Comparison of ENCODE assay signal across 18 cellular contexts in the genomic region with DNA sequence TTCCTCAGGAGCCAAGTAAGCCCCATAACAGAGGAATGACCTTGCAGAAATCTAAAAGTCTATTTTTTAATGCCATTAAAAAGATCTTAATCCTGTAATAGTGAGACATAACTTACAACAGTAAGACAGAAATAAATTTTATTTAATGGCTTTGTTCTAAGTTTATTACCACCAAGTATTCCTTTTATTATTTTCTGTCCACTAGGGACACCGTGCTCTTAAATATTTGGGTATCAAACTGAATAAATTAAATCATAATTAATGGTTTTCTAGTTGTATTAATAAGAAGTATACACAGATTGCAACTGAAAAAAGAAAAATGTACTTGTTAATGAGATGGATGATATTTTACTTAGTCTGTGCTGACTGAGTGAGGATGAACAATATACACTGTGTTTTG. TPM values are rescaled to one million over a fixed set of nuclear protein-coding genes. Genes with fewer than 3 reads are reported as not detected.
DNase-seq lines count a peak whose midpoint lies in the region; ATAC-seq and TF ChIP-seq lines count a peak whose summit lies in the region.
"Had no signal": no experiment of that assay in that cellular context is flagged by ENCODE, and none has a peak within 500 bp of the region (broad histone marks: within the 10 kb centered on the region; RNA-seq: fewer than 3 reads in every experiment).

No MANE protein-coding gene starts in this region.

- H4K20me1 ChIP-seq in IMR-90 (ENCODE audit: insufficient read depth, low read length) = no peaks in the 10 kb centered on the region

- no peak overlapping the region for H2BK5ac ChIP-seq in IMR-90 (ENCODE audit: low read depth, low read length, poor library complexity, severe bottlenecking)

- peaks cover 13% of the 10 kb centered on the region for H3K27me3 ChIP-seq in IMR-90 (ENCODE audit: control insufficient read depth, insufficient read depth, low read length)
- H3K27me3 ChIP-seq in brain microvascular endothelial cell (replicated peaks) = no peaks in the 10 kb centered on the region
- H3K27me3 ChIP-seq: transverse colon had no signal

- H3K27ac ChIP-seq in C4-2B (no peak overlapping the region), IMR-90 (ENCODE audit: insufficient read depth, low read length) (no peak overlapping the region), brain microvascular endothelial cell (no peak overlapping the region)
- H3K27ac ChIP-seq: left ventricle myocardium inferior, SK-N-MC, transverse colon had no signal

- peak overlapping the region in 1 of 3 experiments; percentile 40 for H3K27ac Mint-ChIP-seq in nephron
- no peak overlapping the region for H3K27ac Mint-ChIP-seq in activated naive CD4-positive, alpha-beta T cell treated with anti-CD3 and anti-CD28 coated beads, Interleukin-2, amount 50 U/mL, for 72 hours
- H3K27ac Mint-ChIP-seq: dendritic cell treated with granulocyte-macrophage colony-stimulating factor and Interleukin-4, amounts not matched to agents 40 ng/mL and 50 ng/mL, for 4 days; naive thymus-derived CD4-positive, alpha-beta T cell had no signal

- no peaks in the 10 kb centered on the region for H3K36me3 Mint-ChIP-seq in nephron (ENCODE audit: low read depth)
- H3K36me3 Mint-ChIP-seq in activated naive CD4-positive, alpha-beta T cell treated with anti-CD3 and anti-CD28 coated beads, Interleukin-2, amount 50 U/mL, for 72 hours = peaks cover 6% of the 10 kb centered on the region in 2 donors
- H3K36me3 Mint-ChIP-seq: naive thymus-derived CD4-positive, alpha-beta T cell; WTC11 had no signal

- WGBS in IMR-90 (ENCODE audit: extremely low coverage in 2 of 2, insufficient read length in 1 of 2), 2 experiments = no CpG with 5 or more reads among the region's 1 CpG

- H3K9me1 ChIP-seq in IMR-90 (ENCODE audit: insufficient read depth, low read length) = 0 out of 2 replicates have a peak, but pooled peaks cover 3% of the 10 kb centered on the region

- peak; percentile 35 for TF ChIP-seq CTCF in C4-2B (conservative IDR thresholded peaks at IDR 0.05)
- 0 out of 2 replicates have a peak, but pooled peaks have one; percentile 4 for TF ChIP-seq CTCF in IMR-90 (conservative IDR thresholded peaks at IDR 0.05; ENCODE audit: low read depth, low read length)
- peak; percentile 12 for TF ChIP-seq CTCF in brain microvascular endothelial cell (IDR thresholded peaks at IDR 0.05; ENCODE audit: low read depth, low read length, missing control alignments)
- TF ChIP-seq CTCF in nephron (IDR thresholded peaks at IDR 0.05; ENCODE audit: unreplicated experiment in 3 of 3) = peak in 2 of 3 experiments; percentile 27 to 30

- no peak overlapping the region for H2AK5ac ChIP-seq in IMR-90 (ENCODE audit: low read depth, low read length)

- TF ChIP-seq RAD21 in IMR-90 (IDR thresholded peaks at IDR 0.05; ENCODE audit: low read length) = no peak

- H2BK20ac ChIP-seq in IMR-90 (ENCODE audit: low read depth, low read length) = no peak overlapping the region

- no peak overlapping the region for H2BK120ac ChIP-seq in IMR-90 (ENCODE audit: low read depth, low read length)

- H2AK9ac ChIP-seq in IMR-90 (replicated peaks; ENCODE audit: low read depth, low read length, poor library complexity) = no peak overlapping the region

- H3K4me3 ChIP-seq in IMR-90 (ENCODE audit: insufficient read depth, low read depth, low read length) (no peak overlapping the region), brain microvascular endothelial cell (ENCODE audit: low read depth, low read length) (no peak overlapping the region)
- H3K4me3 ChIP-seq: left ventricle myocardium inferior, SK-N-MC, transverse colon had no signal

- H3K9me3 Mint-ChIP-seq in nephron = no peaks in the 10 kb centered on the region
- no peaks in the 10 kb centered on the region for H3K9me3 Mint-ChIP-seq in activated naive CD4-positive, alpha-beta T cell treated with anti-CD3 and anti-CD28 coated beads, Interleukin-2, amount 50 U/mL, for 72 hours
- H3K9me3 Mint-ChIP-seq: dendritic cell treated with granulocyte-macrophage colony-stimulating factor and Interleukin-4, amounts not matched to agents 40 ng/mL and 50 ng/mL, for 4 days; WTC11 had no signal

- in situ Hi-C loops in IMR-90 (cut with MboI; ENCODE audit: low sequenced_read_pairs) (no loop called here), brain microvascular endothelial cell (cut with HindIII; ENCODE audit: low pct_ligation_motif_present, low sequenced_read_pairs) (no loop called here)

- no peak overlapping the region for H3K56ac ChIP-seq in IMR-90 (ENCODE audit: extremely low read depth, insufficient read depth, low read length)

- no peak overlapping the region for H4K8ac ChIP-seq in IMR-90 (ENCODE audit: low read depth in 2 of 2, low read length in 2 of 2)

- H3K36me3 ChIP-seq in IMR-90 (ENCODE audit: control insufficient read depth, insufficient read depth, low read length) (no peaks in the 10 kb centered on the region), brain microvascular endothelial cell (replicated peaks) (no peaks in the 10 kb centered on the region)
- H3K36me3 ChIP-seq: left ventricle myocardium inferior, transverse colon had no signal

- no peak for DNase-seq in IMR-90
- no peak for DNase-seq in brain microvascular endothelial cell
- DNase-seq in stimulated activated CD4-positive, alpha-beta T cell treated with anti-CD3 and anti-CD28 coated beads, Interleukin-2, amount 100 ng/mL, for 24 hours = no peak
- DNase-seq in activated naive CD4-positive, alpha-beta T cell treated with anti-CD3 and anti-CD28 coated beads, Interleukin-2, amount 50 U/mL, for 72 hours (ENCODE audit: low spot score in 2 of 2) = no peak
- DNase-seq: activated effector memory CD4-positive, alpha-beta T cell treated with Interleukin-2 at 50 U/mL for 16 hours; H7; left ventricle myocardium inferior; naive thymus-derived CD4-positive, alpha-beta T cell; NCI-H1417 treated with DMSO at 0.1 percent for 48 hours; NCI-H2227 treated with DMSO at 0.1 percent for 48 hours; transverse colon had no signal

- peak overlapping the region; percentile 43 to 94 (median 87) for H3K4me3 Mint-ChIP-seq in nephron
- H3K4me3 Mint-ChIP-seq: dendritic cell treated with granulocyte-macrophage colony-stimulating factor and Interleukin-4, amounts not matched to agents 40 ng/mL and 50 ng/mL, for 4 days had no signal

- H3K9ac ChIP-seq in IMR-90 (ENCODE audit: low read depth, low read length) = no peak overlapping the region

- no peak overlapping the region for H4K5ac ChIP-seq in IMR-90 (ENCODE audit: low read depth, low read length)

- H3K4me2 ChIP-seq in IMR-90 (ENCODE audit: low read depth, low read length) = no peak overlapping the region

- peaks cover 4% of the 10 kb centered on the region for H3K27me3 Mint-ChIP-seq in nephron (ENCODE audit: low read depth)

- no TSS peak for BruUV-seq in IMR-90 (replicated peaks; lab: Mats Ljungman, UMichigan)

- TF ChIP-seq POLR2A in IMR-90 (IDR thresholded peaks at IDR 0.05; ENCODE audit: low read depth, low read length) = no peak

- CTCF ChIA-PET in IMR-90 (lab: Yijun Ruan, JAX) = no interaction called here

- no peak overlapping the region for H3K4ac ChIP-seq in IMR-90 (ENCODE audit: low read depth, low read length)

- POLR2A ChIA-PET in IMR-90 (lab: Charles Lee; ENCODE audit: unreplicated experiment) = no interaction called here

- ATAC-seq in IMR-90 (ENCODE audit: low read depth) (no peak), HG02763 (IDR thresholded peaks at IDR 0.05; ENCODE audit: unreplicated experiment) (no peak), HG03354 (IDR thresholded peaks at IDR 0.05; ENCODE audit: poor library complexity, severe bottlenecking, unreplicated experiment) (no peak)
- no peak for ATAC-seq in activated naive CD4-positive, alpha-beta T cell treated with anti-CD3 and anti-CD28 coated beads, Interleukin-2, amount 50 U/mL, for 72 hours
- ATAC-seq: naive thymus-derived CD4-positive, alpha-beta T cell; WTC11 had no signal

- dilution Hi-C loops in IMR-90 (cut with HindIII; ENCODE audit: low sequenced_read_pairs, unreplicated experiment) = no loop called here

- no peak overlapping the region for H3K18ac ChIP-seq in IMR-90 (ENCODE audit: low read depth, low read length)

- no peak overlapping the region for H3K23ac ChIP-seq in IMR-90 (ENCODE audit: low read depth, low read length)

- H3K4me1 Mint-ChIP-seq in nephron = peaks cover 15% of the 10 kb centered on the region

- no peaks in the 10 kb centered on the region for H3K4me1 ChIP-seq in IMR-90 (ENCODE audit: control insufficient read depth, insufficient read depth, low read length)

- intact Hi-C loops in IMR-90 (cut with micrococcal nuclease) = no loop called here

- no peak overlapping the region for H2AFZ ChIP-seq in IMR-90 (replicated peaks; ENCODE audit: low read length, poor library complexity)

- H3K9me3 ChIP-seq in IMR-90 (ENCODE audit: control insufficient read depth, insufficient read depth, low read length) = no peaks in the 10 kb centered on the region
- H3K9me3 ChIP-seq: left ventricle myocardium inferior, transverse colon had no signal

- no peak overlapping the region for H4K91ac ChIP-seq in IMR-90 (ENCODE audit: insufficient read depth, low read depth, low read length)

- no peaks in the 10 kb centered on the region for H3K79me1 ChIP-seq in IMR-90 (ENCODE audit: low read depth in 1 of 2, low read length in 2 of 2)

- no peak overlapping the region for H2BK15ac ChIP-seq in IMR-90 (ENCODE audit: low read depth, low read length)

- no peak overlapping the region for H3K14ac ChIP-seq in IMR-90 (replicated peaks; ENCODE audit: low read depth, low read length)

TF ChIP-seq in IMR-90, 13 proteins besides CTCF, POLR2A, EP300 and RAD21 (continues in another document):
- TF ChIP-seq BHLHE40 (IDR thresholded peaks at IDR 0.05; ENCODE audit: low read depth, low read length) = no peak
- no peak for TF ChIP-seq RFX5 (IDR thresholded peaks at IDR 0.05; ENCODE audit: low read depth, low read length)
- no peak for TF ChIP-seq RCOR1 (IDR thresholded peaks at IDR 0.05; ENCODE audit: insufficient replicate concordance, low read length)
- TF ChIP-seq CHD1 (IDR thresholded peaks at IDR 0.05; ENCODE audit: low read depth, low read length) = no peak
- TF ChIP-seq MAFK (IDR thresholded peaks at IDR 0.05; ENCODE audit: low read depth, low read length) = no peak
- TF ChIP-seq CEBPB (IDR thresholded peaks at IDR 0.05; ENCODE audit: low read depth, low read length) = no peak
- no peak for TF ChIP-seq SMC3 (IDR thresholded peaks at IDR 0.05; ENCODE audit: low read depth, low read length)
- TF ChIP-seq MAZ (IDR thresholded peaks at IDR 0.05; ENCODE audit: borderline replicate concordance, low read depth, low read length) = no peak
- no peak for TF ChIP-seq MXI1 (IDR thresholded peaks at IDR 0.05; ENCODE audit: borderline replicate concordance, low read depth, low read length)

RNA-seq across cellular contexts. Expression of gene B4GALT6, which starts 3.1 kb away (rescaled TPM):
- total RNA-seq in IMR-90 (2012; rRNA removed) = 0.83 and 3.9 TPM in 2 replicates
- 0.52 and 1.1 TPM in 2 replicates for polyA plus RNA-seq in IMR-90 (2012; rRNA removed)
- 0.14 and 0.28 TPM in 2 replicates for polyA plus RNA-seq in IMR-90 (2012; cell fraction: cytosol; rRNA removed)
- 0.13 and 0.65 TPM in 2 replicates for polyA plus RNA-seq in IMR-90 (2012; cell fraction: nucleus; rRNA removed; ENCODE audit: low replicate concordance)
- 1 to 10 TPM in 1 of 2 donors, under 1 TPM in 1; 0.64 to 7.7 TPM for total RNA-seq in activated naive CD4-positive, alpha-beta T cell treated with anti-CD3 and anti-CD28 coated beads, Interleukin-2, amount 50 U/mL, for 72 hours
